Comparison of ENCODE assay signal across 10 cellular contexts in genomic region chr20:45826381-45827019, GRCh38. TPM values are rescaled to one million over a fixed set of nuclear protein-coding genes. Genes with fewer than 3 reads are reported as not detected.
A peak's percentile ranks its signal among the peaks of the same experiment; 100 is the strongest.
DNase-seq lines count a peak whose midpoint lies in the region; ATAC-seq and TF ChIP-seq lines count a peak whose summit lies in the region.
"Had no signal": no experiment of that assay in that cellular context is flagged by ENCODE, and none has a peak within 500 bp of the region (broad histone marks: within the 10 kb centered on the region; RNA-seq: fewer than 3 reads in every experiment).

No MANE protein-coding gene starts in this region.

- TF ChIP-seq CTCF in lung (IDR thresholded peaks at IDR 0.05; ENCODE audit: control extremely low read depth, extremely low read depth) (no peak), tibial artery (IDR thresholded peaks at IDR 0.05) (no peak)

- peak; percentile 3 for DNase-seq in NCI-H446 treated with DMSO at 0.1 percent for 48 hours (lab: John Stamatoyannopoulos, UW)
- peak in 6 of 61 donors; percentile 12 to 82 (median 24) for DNase-seq in caudate nucleus (lab: John Stamatoyannopoulos, UW)
- no peak for DNase-seq in lung (ENCODE audit: low spot score)
- DNase-seq in tibial artery: peak; percentile 54 to 85
- no peak for DNase-seq in activated CD4-positive, alpha-beta T cell treated with anti-CD3 and anti-CD28 coated beads, Interleukin-2, amount 50 U/mL, for 48 hours
- no peak for DNase-seq in SIG-M5 (lab: John Stamatoyannopoulos, UW)
- DNase-seq: activated B cell treated with CpG ODN at 0.5 μM for 24 hours, mucosa of descending colon had no signal

- H3K36me3 ChIP-seq in lung (ENCODE audit: control insufficient read depth in 2 of 2, insufficient read depth in 2 of 2, low read length in 2 of 2): no peaks in the 10 kb centered on the region
- H3K36me3 ChIP-seq in tibial artery: no peaks in the 10 kb centered on the region

- H3K27me3 ChIP-seq in lung (ENCODE audit: control insufficient read depth, insufficient read depth): no peaks in the 10 kb centered on the region
- H3K27me3 ChIP-seq in tibial artery: no peaks in the 10 kb centered on the region

- WGBS in lung, 2 donors: 68 to 87% methylated on average over 6 of the region's 6 CpGs

- H3K4me1 ChIP-seq in lung (ENCODE audit: control insufficient read depth in 2 of 2, insufficient read depth in 2 of 2, low read length in 2 of 2) (peaks cover 0 to 9% of the 10 kb centered on the region in 2 donors), tibial artery (peaks cover 0 to 87% (median 49%) of the 10 kb centered on the region in 4 donors)

- no peaks in the 10 kb centered on the region for H3K9me3 ChIP-seq in lung (ENCODE audit: control insufficient read depth in 2 of 2, insufficient read depth in 1 of 2, low read length in 1 of 2)
- H3K9me3 ChIP-seq in tibial artery: no peaks in the 10 kb centered on the region
- H3K9me3 ChIP-seq: mucosa of descending colon had no signal

- H3K4me3 ChIP-seq in lung: no peak overlapping the region
- no peak overlapping the region for H3K4me3 ChIP-seq in tibial artery
- H3K4me3 ChIP-seq: mucosa of descending colon had no signal

- H3K27ac ChIP-seq in caudate nucleus (ENCODE audit: low read depth, low read length): peak overlapping the region; percentile 30
- H3K27ac ChIP-seq in lung (ENCODE audit: low read depth in 1 of 2, low read length in 1 of 2): peak overlapping the region in 1 of 2 donors; percentile 17
- peak overlapping the region; percentile 87 to 97 for H3K27ac ChIP-seq in tibial artery

- ATAC-seq in lung (ENCODE audit: insufficient read depth, low FRiP score) (peak; percentile 60), HG02571 (IDR thresholded peaks at IDR 0.05; ENCODE audit: unreplicated experiment) (no peak)
- ATAC-seq: activated naive CD4-positive, alpha-beta T cell treated with anti-CD3 and anti-CD28 coated beads, Interleukin-2, amount 50 U/mL, for 72 hours; mucosa of descending colon had no signal

- intact Hi-C loops in tibial artery (cut with DNase I; ENCODE audit: low total_unique reads): loop anchor here (10.0 kb wide), 1 partner anchor 138 kb away; no protein-coding TSS in a partner anchor

RNA-seq across cellular contexts. Expression of gene TNNC2, which starts 0.6 kb away (rescaled TPM):
- total RNA-seq in lung: under 1 TPM in 1 of 2 donors, not detected in 1; 0.54 TPM
- polyA plus RNA-seq in lung: 1 to 10 TPM; 1.1 to 1.5 TPM
- total RNA-seq: activated B cell treated with CpG ODN at 0.5 μM for 24 hours; activated naive CD4-positive, alpha-beta T cell treated with anti-CD3 and anti-CD28 coated beads, Interleukin-2, amount 50 U/mL, for 72 hours had no signal

RNA-seq across cellular contexts. Expression of gene SNX21, which starts 7.1 kb away (rescaled TPM):
- 10 to 100 TPM; 30.9 to 34.4 TPM for total RNA-seq in lung
- polyA plus RNA-seq in lung: 10 to 100 TPM; 15.9 to 16.2 TPM

RNA-seq across cellular contexts. Expression of gene UBE2C, which starts 14.1 kb away (rescaled TPM):
- total RNA-seq in lung: 1 to 10 TPM; 2.5 to 3.9 TPM
- 10 to 100 TPM in 1 of 2 donors, 1 to 10 TPM in 1; 7.2 to 17.0 TPM for polyA plus RNA-seq in lung

RNA-seq across cellular contexts. Expression of gene ACOT8, which starts 30.7 kb away (rescaled TPM):
- total RNA-seq in lung: 10 to 100 TPM; 24.7 to 29.7 TPM
- 10 to 100 TPM; 34.0 to 34.3 TPM for polyA plus RNA-seq in lung

RNA-seq across cellular contexts. Expression of gene ZSWIM3, which starts 30.9 kb away (rescaled TPM):
- total RNA-seq in lung: 1 to 10 TPM; 3.7 to 5.2 TPM
- 1 to 10 TPM; 1.7 to 3.0 TPM for polyA plus RNA-seq in lung

Comparison
In these comparisons a context has a peak if more than half of its experiments do, and no peak if none do; other contexts are left out.
1. DNase-seq: peak in NCI-H446 treated with DMSO at 0.1 percent for 48 hours (single experiment) and tibial artery (2 of 2); none in lung (single experiment), activated CD4-positive, alpha-beta T cell treated with anti-CD3 and anti-CD28 coated beads, Interleukin-2, amount 50 U/mL, for 48 hours (0 of 2) and SIG-M5 (single experiment).